Comparison of ENCODE assay signal across 9 cellular contexts in genomic region chr11:47004595-47005033, GRCh38.
DNase-seq lines count a peak whose midpoint lies in the region; ATAC-seq and TF ChIP-seq lines count a peak whose summit lies in the region.
"Had no signal": no experiment of that assay in that cellular context is flagged by ENCODE, and none has a peak within 500 bp of the region (broad histone marks: within the 10 kb centered on the region; RNA-seq: fewer than 3 reads in every experiment).

No MANE protein-coding gene starts in this region.

- H3K36me3 Mint-ChIP-seq in mesothelial cell of epicardium, result peaks cover 5% of the 10 kb centered on the region

- peak overlapping the region; percentile 87 for H3K27ac Mint-ChIP-seq in mesothelial cell of epicardium
- H3K27ac Mint-ChIP-seq: dendritic cell treated with granulocyte-macrophage colony-stimulating factor and Interleukin-4, amounts not matched to agents 40 ng/mL and 50 ng/mL, for 4 days had no signal

- no peak overlapping the region for H3K4me3 Mint-ChIP-seq in mesothelial cell of epicardium
- H3K4me3 Mint-ChIP-seq: dendritic cell treated with granulocyte-macrophage colony-stimulating factor and Interleukin-4, amounts not matched to agents 40 ng/mL and 50 ng/mL, for 4 days had no signal

- H3K4me1 Mint-ChIP-seq in mesothelial cell of epicardium, result peaks cover 13% of the 10 kb centered on the region

- CTCF ChIA-PET in AG04449 (lab: Yijun Ruan, JAX), result interaction anchor here (1.8 kb wide), 1 partner anchor 23 kb away, joined by 7 read pairs; no protein-coding TSS in a partner anchor

- peaks cover 3% of the 10 kb centered on the region for H3K9me3 Mint-ChIP-seq in mesothelial cell of epicardium
- H3K9me3 Mint-ChIP-seq: dendritic cell treated with granulocyte-macrophage colony-stimulating factor and Interleukin-4, amounts not matched to agents 40 ng/mL and 50 ng/mL, for 4 days had no signal

- no peaks in the 10 kb centered on the region for H3K27me3 Mint-ChIP-seq in mesothelial cell of epicardium (ENCODE audit: low read depth)
- H3K27me3 Mint-ChIP-seq: dendritic cell treated with granulocyte-macrophage colony-stimulating factor and Interleukin-4, amounts not matched to agents 40 ng/mL and 50 ng/mL, for 4 days had no signal

- ATAC-seq in HG03196 (IDR thresholded peaks at IDR 0.05; ENCODE audit: unreplicated experiment), result no peak

- POLR2A ChIA-PET in AG04449 (lab: Yijun Ruan, JAX), result interaction anchor here (0.5 kb wide), 1 partner anchor 41 kb away, joined by 3 read pairs; no protein-coding TSS in a partner anchor

- peak; percentile 95 for DNase-seq in AG04449 (ENCODE audit: low read depth, low spot score)
- DNase-seq in HCEC 1CT, result peak; percentile 91
- DNase-seq in epidermal melanocyte (ENCODE audit: insufficient read length, low spot score), result peak; percentile 73
- peak in 1 of 2 experiments; percentile 41 for DNase-seq in mesothelial cell of epicardium (ENCODE audit: low spot score in 2 of 2, unreplicated experiment in 2 of 2)
- DNase-seq in NCI-H1436 treated with DMSO at 0.1 percent for 48 hours (lab: John Stamatoyannopoulos, UW), result no peak
- DNase-seq in T-helper 2 cell, result no peak

- no peak for TF ChIP-seq CTCF in AG04449 (IDR thresholded peaks at IDR 0.05; ENCODE audit: insufficient read depth, low read length, missing control alignments)
- TF ChIP-seq CTCF in mesothelial cell of epicardium (IDR thresholded peaks at IDR 0.05; ENCODE audit: unreplicated experiment), result no peak

- H3K4me3 ChIP-seq in AG04449 (ENCODE audit: low read depth, low read length), result no peak overlapping the region

TF ChIP-seq in PFSK-1, 5 proteins besides CTCF, POLR2A, EP300 and RAD21:
- TF ChIP-seq REST (IDR thresholded peaks at IDR 0.05; ENCODE audit: insufficient read depth in 1 of 2, low read depth in 2 of 2, low read length in 2 of 2) (peak in 1 of 2 experiments; percentile 61; a peak in 1 of 4 replicates), TAF1 (IDR thresholded peaks at IDR 0.05; ENCODE audit: borderline replicate concordance, insufficient read depth, low read length) (no peak), SIN3A (IDR thresholded peaks at IDR 0.05; ENCODE audit: borderline replicate concordance, insufficient read depth, low read length) (peak; percentile 80; the same call in 1 of the 2 replicates), FOXP2 (optimal IDR thresholded peaks at IDR 0.05; ENCODE audit: borderline replicate concordance, extremely low read depth, extremely low read length, insufficient read depth) (peak; percentile 83), POLR2AphosphoS5 (IDR thresholded peaks at IDR 0.05; ENCODE audit: low read depth, low read length) (peak; percentile 46; the same call in 1 of the 2 replicates)

Comparison
In these comparisons a context has a peak if more than half of its experiments do, and no peak if none do; other contexts are left out.
1. DNase-seq: peak in AG04449 (single experiment), HCEC 1CT (single experiment) and epidermal melanocyte (single experiment); none in NCI-H1436 treated with DMSO at 0.1 percent for 48 hours (single experiment) and T-helper 2 cell (0 of 5).